2 cellular contexts compared by ENCODE assay signal in the genomic region with DNA sequence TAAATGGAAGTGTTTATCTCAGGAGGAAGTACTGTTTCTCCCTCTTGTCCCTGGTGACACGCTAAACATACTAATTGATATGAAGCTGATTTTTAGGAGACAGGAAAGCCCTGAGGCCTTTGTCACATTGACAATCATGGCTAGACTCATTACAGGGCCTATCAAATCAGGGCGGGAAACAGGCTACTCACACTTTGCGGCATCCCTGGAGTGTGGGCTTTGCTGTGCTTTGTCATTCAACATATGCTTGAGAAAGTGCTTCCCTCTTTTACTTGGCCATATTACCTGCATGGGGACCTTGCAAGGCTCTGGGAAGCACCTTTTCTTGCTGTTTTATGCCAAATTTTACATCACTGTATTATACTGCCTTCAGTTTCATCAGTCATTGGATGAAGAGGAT.
TF ChIP-seq lines count a peak whose summit lies in the region.

No MANE protein-coding gene starts in this region.

TF ChIP-seq in GM23338, 12 proteins besides CTCF, POLR2A, EP300 and RAD21 (continues in another document):
- TF ChIP-seq, protein P1, sequence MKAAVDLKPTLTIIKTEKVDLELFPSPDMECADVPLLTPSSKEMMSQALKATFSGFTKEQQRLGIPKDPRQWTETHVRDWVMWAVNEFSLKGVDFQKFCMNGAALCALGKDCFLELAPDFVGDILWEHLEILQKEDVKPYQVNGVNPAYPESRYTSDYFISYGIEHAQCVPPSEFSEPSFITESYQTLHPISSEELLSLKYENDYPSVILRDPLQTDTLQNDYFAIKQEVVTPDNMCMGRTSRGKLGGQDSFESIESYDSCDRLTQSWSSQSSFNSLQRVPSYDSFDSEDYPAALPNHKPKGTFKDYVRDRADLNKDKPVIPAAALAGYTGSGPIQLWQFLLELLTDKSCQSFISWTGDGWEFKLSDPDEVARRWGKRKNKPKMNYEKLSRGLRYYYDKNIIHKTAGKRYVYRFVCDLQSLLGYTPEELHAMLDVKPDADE (IDR thresholded peaks at IDR 0.05): no peak
- TF ChIP-seq ZNF114 (CRISPR knock-in tag; IDR thresholded peaks at IDR 0.05) (no peak), JUNB (IDR thresholded peaks at IDR 0.05; ENCODE audit: unreplicated experiment) (no peak), ZNF331 (CRISPR knock-in tag; IDR thresholded peaks at IDR 0.05; ENCODE audit: low read depth) (no peak), POLR2AphosphoS5 (IDR thresholded peaks at IDR 0.05; ENCODE audit: low read depth) (no peak), NANOG (IDR thresholded peaks at IDR 0.05; ENCODE audit: borderline replicate concordance) (no peak), STAT1 (IDR thresholded peaks at IDR 0.05; ENCODE audit: unreplicated experiment) (no peak), EZH2 (IDR thresholded peaks at IDR 0.05; ENCODE audit: low read depth, unreplicated experiment) (no peak)
- TF ChIP-seq, protein P2, sequence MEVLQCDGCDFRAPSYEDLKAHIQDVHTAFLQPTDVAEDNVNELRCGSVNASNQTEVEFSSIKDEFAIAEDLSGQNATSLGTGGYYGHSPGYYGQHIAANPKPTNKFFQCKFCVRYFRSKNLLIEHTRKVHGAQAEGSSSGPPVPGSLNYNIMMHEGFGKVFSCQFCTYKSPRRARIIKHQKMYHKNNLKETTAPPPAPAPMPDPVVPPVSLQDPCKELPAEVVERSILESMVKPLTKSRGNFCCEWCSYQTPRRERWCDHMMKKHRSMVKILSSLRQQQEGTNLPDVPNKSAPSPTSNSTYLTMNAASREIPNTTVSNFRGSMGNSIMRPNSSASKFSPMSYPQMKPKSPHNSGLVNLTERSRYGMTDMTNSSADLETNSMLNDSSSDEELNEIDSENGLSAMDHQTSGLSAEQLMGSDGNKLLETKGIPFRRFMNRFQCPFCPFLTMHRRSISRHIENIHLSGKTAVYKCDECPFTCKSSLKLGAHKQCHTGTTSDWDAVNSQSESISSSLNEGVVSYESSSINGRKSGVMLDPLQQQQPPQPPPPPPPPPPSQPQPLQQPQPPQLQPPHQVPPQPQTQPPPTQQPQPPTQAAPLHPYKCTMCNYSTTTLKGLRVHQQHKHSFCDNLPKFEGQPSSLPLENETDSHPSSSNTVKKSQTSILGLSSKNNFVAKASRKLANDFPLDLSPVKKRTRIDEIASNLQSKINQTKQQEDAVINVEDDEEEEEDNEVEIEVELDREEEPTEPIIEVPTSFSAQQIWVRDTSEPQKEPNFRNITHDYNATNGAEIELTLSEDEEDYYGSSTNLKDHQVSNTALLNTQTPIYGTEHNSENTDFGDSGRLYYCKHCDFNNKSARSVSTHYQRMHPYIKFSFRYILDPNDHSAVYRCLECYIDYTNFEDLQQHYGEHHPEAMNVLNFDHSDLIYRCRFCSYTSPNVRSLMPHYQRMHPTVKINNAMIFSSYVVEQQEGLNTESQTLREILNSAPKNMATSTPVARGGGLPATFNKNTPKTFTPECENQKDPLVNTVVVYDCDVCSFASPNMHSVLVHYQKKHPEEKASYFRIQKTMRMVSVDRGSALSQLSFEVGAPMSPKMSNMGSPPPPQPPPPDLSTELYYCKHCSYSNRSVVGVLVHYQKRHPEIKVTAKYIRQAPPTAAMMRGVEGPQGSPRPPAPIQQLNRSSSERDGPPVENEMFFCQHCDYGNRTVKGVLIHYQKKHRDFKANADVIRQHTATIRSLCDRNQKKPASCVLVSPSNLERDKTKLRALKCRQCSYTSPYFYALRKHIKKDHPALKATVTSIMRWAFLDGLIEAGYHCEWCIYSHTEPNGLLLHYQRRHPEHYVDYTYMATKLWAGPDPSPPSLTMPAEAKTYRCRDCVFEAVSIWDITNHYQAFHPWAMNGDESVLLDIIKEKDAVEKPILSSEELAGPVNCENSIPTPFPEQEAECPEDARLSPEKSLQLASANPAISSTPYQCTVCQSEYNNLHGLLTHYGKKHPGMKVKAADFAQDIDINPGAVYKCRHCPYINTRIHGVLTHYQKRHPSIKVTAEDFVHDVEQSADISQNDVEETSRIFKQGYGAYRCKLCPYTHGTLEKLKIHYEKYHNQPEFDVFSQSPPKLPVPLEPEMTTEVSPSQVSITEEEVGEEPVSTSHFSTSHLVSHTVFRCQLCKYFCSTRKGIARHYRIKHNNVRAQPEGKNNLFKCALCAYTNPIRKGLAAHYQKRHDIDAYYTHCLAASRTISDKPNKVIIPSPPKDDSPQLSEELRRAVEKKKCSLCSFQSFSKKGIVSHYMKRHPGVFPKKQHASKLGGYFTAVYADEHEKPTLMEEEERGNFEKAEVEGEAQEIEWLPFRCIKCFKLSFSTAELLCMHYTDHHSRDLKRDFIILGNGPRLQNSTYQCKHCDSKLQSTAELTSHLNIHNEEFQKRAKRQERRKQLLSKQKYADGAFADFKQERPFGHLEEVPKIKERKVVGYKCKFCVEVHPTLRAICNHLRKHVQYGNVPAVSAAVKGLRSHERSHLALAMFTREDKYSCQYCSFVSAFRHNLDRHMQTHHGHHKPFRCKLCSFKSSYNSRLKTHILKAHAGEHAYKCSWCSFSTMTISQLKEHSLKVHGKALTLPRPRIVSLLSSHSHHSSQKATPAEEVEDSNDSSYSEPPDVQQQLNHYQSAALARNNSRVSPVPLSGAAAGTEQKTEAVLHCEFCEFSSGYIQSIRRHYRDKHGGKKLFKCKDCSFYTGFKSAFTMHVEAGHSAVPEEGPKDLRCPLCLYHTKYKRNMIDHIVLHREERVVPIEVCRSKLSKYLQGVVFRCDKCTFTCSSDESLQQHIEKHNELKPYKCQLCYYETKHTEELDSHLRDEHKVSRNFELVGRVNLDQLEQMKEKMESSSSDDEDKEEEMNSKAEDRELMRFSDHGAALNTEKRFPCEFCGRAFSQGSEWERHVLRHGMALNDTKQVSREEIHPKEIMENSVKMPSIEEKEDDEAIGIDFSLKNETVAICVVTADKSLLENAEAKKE (CRISPR knock-in tag; IDR thresholded peaks at IDR 0.05): no peak
- TF ChIP-seq, protein P3, sequence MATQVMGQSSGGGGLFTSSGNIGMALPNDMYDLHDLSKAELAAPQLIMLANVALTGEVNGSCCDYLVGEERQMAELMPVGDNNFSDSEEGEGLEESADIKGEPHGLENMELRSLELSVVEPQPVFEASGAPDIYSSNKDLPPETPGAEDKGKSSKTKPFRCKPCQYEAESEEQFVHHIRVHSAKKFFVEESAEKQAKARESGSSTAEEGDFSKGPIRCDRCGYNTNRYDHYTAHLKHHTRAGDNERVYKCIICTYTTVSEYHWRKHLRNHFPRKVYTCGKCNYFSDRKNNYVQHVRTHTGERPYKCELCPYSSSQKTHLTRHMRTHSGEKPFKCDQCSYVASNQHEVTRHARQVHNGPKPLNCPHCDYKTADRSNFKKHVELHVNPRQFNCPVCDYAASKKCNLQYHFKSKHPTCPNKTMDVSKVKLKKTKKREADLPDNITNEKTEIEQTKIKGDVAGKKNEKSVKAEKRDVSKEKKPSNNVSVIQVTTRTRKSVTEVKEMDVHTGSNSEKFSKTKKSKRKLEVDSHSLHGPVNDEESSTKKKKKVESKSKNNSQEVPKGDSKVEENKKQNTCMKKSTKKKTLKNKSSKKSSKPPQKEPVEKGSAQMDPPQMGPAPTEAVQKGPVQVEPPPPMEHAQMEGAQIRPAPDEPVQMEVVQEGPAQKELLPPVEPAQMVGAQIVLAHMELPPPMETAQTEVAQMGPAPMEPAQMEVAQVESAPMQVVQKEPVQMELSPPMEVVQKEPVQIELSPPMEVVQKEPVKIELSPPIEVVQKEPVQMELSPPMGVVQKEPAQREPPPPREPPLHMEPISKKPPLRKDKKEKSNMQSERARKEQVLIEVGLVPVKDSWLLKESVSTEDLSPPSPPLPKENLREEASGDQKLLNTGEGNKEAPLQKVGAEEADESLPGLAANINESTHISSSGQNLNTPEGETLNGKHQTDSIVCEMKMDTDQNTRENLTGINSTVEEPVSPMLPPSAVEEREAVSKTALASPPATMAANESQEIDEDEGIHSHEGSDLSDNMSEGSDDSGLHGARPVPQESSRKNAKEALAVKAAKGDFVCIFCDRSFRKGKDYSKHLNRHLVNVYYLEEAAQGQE (IDR thresholded peaks at IDR 0.05; ENCODE audit: unreplicated experiment): no peak

TF ChIP-seq in H1, 55 proteins besides CTCF, POLR2A, EP300 and RAD21:
- TF ChIP-seq, protein P4, sequence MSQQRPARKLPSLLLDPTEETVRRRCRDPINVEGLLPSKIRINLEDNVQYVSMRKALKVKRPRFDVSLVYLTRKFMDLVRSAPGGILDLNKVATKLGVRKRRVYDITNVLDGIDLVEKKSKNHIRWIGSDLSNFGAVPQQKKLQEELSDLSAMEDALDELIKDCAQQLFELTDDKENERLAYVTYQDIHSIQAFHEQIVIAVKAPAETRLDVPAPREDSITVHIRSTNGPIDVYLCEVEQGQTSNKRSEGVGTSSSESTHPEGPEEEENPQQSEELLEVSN (IDR thresholded peaks at IDR 0.05): peak; percentile 97
- TF ChIP-seq, protein P5, sequence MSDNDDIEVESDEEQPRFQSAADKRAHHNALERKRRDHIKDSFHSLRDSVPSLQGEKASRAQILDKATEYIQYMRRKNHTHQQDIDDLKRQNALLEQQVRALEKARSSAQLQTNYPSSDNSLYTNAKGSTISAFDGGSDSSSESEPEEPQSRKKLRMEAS (IDR thresholded peaks at IDR 0.05): peak; percentile 76
- no peak for TF ChIP-seq TEAD4 (IDR thresholded peaks at IDR 0.05; ENCODE audit: low read depth, low read length)
- no peak for TF ChIP-seq SP2 (IDR thresholded peaks at IDR 0.05; ENCODE audit: low read length)
- TF ChIP-seq PHF8 (conservative IDR thresholded peaks at IDR 0.05; ENCODE audit: low read depth, low read length): no peak
